In the genomic region with DNA sequence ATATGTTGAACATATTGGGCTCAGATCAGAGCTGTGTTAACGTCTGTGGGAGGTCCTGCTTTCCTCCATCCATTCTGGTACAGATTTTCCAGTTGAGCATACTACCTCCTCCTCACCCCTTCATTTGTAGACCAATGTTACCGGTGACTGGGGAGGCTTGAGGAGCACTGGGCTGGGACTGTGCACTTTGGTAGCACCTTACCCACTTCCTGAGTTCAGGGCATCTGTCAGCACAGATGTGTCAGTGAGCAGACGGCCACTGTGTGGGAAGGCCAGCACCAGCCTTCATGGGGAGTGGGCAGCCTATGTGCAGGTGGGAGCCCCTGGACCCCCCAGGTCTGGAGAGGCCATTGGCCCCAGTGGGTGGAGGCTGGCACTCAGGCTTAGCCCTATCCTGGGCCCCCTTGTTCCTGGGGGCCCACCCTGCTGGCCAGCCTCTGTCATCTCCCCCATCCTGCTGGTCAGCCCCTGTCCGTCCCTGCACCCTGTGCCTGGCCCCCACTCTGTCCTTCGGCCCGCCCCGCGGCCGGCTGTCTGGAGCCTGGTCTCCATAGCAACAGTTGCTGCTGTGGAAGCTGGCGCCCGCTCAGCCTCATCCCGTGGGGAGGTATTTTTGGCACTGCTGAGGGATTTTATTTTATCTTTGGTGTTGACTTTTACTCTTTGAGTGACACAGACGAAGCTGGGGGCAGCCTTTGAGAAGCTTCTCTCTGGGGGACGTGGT, we compare ENCODE assay signal across 9 cellular contexts. TPM values are rescaled to one million over a fixed set of nuclear protein-coding genes. Genes with fewer than 3 reads are reported as not detected.
A peak's percentile ranks its signal among the peaks of the same experiment; 100 is the strongest.
DNase-seq lines count a peak whose midpoint lies in the region; TF ChIP-seq lines count a peak whose summit lies in the region.
"Had no signal": no experiment of that assay in that cellular context is flagged by ENCODE, and none has a peak within 500 bp of the region (broad histone marks: within the 10 kb centered on the region; RNA-seq: fewer than 3 reads in every experiment).

No MANE protein-coding gene starts in this region.

- H3K36me3 ChIP-seq in skeletal muscle tissue (ENCODE audit: control insufficient read depth in 3 of 3, insufficient read depth in 3 of 3, low read length in 3 of 3) = no peaks in the 10 kb centered on the region
- no peaks in the 10 kb centered on the region for H3K36me3 ChIP-seq in breast epithelium

- TF ChIP-seq POLR2A in breast epithelium (IDR thresholded peaks at IDR 0.05) = no peak

- peak overlapping the region; percentile 52 to 81 (median 64) for H3K9ac ChIP-seq in skeletal muscle tissue (ENCODE audit: low read depth in 1 of 3, low read length in 3 of 3)

- H3K27ac ChIP-seq in angular gyrus (ENCODE audit: low read depth, low read length) (peak overlapping the region; percentile 72), skeletal muscle tissue (ENCODE audit: low read depth, low read length) (peak overlapping the region; percentile 86), breast epithelium (peak overlapping the region in 1 of 2 donors; percentile 25)

- DNase-seq in LHCN-M2 (ENCODE audit: low read depth) (peak; percentile 4), hippocampal formation (lab: John Stamatoyannopoulos, UW) (peak; percentile 22 to 36), SIG-M5 treated with dmso at 0.1 percent for 504 hours (lab: John Stamatoyannopoulos, UW; ENCODE audit: unreplicated experiment) (no peak), epidermal melanocyte (ENCODE audit: insufficient read length, low spot score) (no peak), EL (no peak), breast epithelium (ENCODE audit: low spot score in 2 of 2) (no peak)
- DNase-seq: stimulated activated CD8-positive, alpha-beta memory T cell treated with anti-CD3 and anti-CD28 coated beads, Interleukin-4, amount 100 ng/mL, for 48 hours had no signal

- no peaks in the 10 kb centered on the region for H3K9me3 ChIP-seq in skeletal muscle tissue (ENCODE audit: control insufficient read depth in 3 of 3, low read length in 3 of 3)
- no peaks in the 10 kb centered on the region for H3K9me3 ChIP-seq in breast epithelium

- H3K4me1 ChIP-seq in skeletal muscle tissue (ENCODE audit: control insufficient read depth in 3 of 3, insufficient read depth in 3 of 3, low read length in 3 of 3) (peaks cover 88 to 97% (median 97%) of the 10 kb centered on the region in 3 donors), breast epithelium (peaks cover 0 to 20% of the 10 kb centered on the region in 2 donors)

- no peak for TF ChIP-seq CTCF in breast epithelium (IDR thresholded peaks at IDR 0.05)

- intact Hi-C loops in breast epithelium (cut with DNase I; ENCODE audit: low total_unique reads) = no loop called here

- H3K4me3 ChIP-seq in skeletal muscle tissue (ENCODE audit: low read length in 3 of 3) (peak overlapping the region; percentile 39 to 63 (median 43)), breast epithelium (no peak overlapping the region)

- H3K27me3 ChIP-seq in skeletal muscle tissue (ENCODE audit: control insufficient read depth in 3 of 3, insufficient read depth in 3 of 3, low read length in 3 of 3) (no peaks in the 10 kb centered on the region), breast epithelium (no peaks in the 10 kb centered on the region)

RNA-seq across cellular contexts. Expression of a gene that starts 21.3 kb away (rescaled TPM):
- total RNA-seq in LHCN-M2 (2014; rRNA removed) (not detected in 2 replicates), skeletal muscle tissue (4.7 TPM), breast epithelium (10 to 100 TPM in 1 of 3 donors, 1 to 10 TPM in 1, not detected in 1; 9.1 to 28.5 TPM)
- not detected for polyA plus RNA-seq in LHCN-M2 (2012)

Comparison
In these comparisons a context has a peak if more than half of its experiments do, and no peak if none do; other contexts are left out.
1. DNase-seq: peak in LHCN-M2 (single experiment) and hippocampal formation (2 of 2); none in SIG-M5 treated with dmso at 0.1 percent for 504 hours (single experiment), epidermal melanocyte (single experiment), EL (single experiment) and breast epithelium (0 of 2).
2. H3K4me3 ChIP-seq: peak in skeletal muscle tissue (3 of 3); none in breast epithelium (0 of 3).